ENCODE assay signal across 8 cellular contexts in the genomic region with DNA sequence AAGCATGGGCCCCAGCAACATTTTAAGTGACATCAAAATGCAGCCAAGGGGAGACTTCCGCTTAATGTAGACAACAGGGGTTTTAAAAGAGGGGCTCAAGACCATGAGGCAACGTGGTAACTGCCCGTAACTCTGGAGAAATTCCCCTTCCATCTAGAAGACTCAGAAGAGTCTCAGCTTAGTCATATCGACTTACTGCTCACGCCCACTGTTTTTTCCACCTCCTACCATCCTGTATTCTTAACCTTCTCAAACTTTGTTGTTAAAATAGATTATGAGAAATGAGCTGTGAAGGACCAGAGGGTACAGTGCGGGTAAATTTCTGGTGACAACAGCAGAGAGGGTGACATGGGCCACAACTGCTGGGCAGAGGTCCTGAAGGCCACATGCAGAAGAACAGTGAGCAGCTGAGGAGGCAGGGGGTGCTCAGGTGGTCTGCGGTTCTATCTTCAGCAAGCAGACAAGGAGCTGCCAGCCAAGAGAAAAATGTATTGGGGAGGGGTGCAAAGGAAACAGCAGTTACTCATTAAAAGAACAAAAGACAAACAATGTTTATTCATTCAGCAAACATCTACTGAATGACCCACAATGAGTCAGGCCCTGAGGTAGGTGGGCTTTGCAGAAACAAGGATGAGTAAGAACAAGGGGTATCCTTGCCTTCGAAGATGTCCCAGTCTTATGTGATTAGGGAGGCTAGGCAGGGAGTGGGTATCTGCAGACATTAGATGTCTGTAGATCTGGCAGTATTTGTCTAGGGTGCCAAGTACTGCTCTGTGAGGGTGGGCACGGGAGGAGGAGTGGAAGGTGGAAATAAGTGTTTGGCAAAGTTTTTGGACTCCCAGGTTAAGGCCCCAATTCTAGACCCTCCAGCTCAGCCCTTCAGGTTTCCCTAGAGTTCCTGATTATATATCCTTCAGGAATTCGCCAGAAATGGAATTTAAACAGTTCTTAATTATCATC.
DNase-seq lines count a peak whose midpoint lies in the region; ATAC-seq and TF ChIP-seq lines count a peak whose summit lies in the region.

No MANE protein-coding gene starts in this region.

- H3K27ac ChIP-seq in CD4-positive, alpha-beta T cell (ENCODE audit: low read depth, low read length) = no peak overlapping the region

- peak overlapping the region; percentile 63 for H3K27ac Mint-ChIP-seq in CD4-positive, alpha-beta T cell
- H3K27ac Mint-ChIP-seq in stimulated activated effector memory CD8-positive, alpha-beta T cell treated with anti-CD3 and anti-CD28 coated beads, Interleukin-12 subunit alpha, Interleukin-12 subunit beta, amount 100 ng/mL, for 72 hours = peak overlapping the region; percentile 97

- no peak for ATAC-seq in CD4-positive, alpha-beta T cell (ENCODE audit: poor library complexity)
- peak; percentile 87 for ATAC-seq in HG03521 (IDR thresholded peaks at IDR 0.05; ENCODE audit: unreplicated experiment)
- peak; percentile 94 for ATAC-seq in stimulated activated effector memory CD8-positive, alpha-beta T cell treated with anti-CD3 and anti-CD28 coated beads, Interleukin-12 subunit alpha, Interleukin-12 subunit beta, amount 100 ng/mL, for 72 hours

- no peaks in the 10 kb centered on the region for H3K9me3 Mint-ChIP-seq in CD4-positive, alpha-beta T cell
- no peaks in the 10 kb centered on the region for H3K9me3 Mint-ChIP-seq in stimulated activated effector memory CD8-positive, alpha-beta T cell treated with anti-CD3 and anti-CD28 coated beads, Interleukin-12 subunit alpha, Interleukin-12 subunit beta, amount 100 ng/mL, for 72 hours

- TF ChIP-seq CTCF in CD4-positive, alpha-beta T cell (IDR thresholded peaks at IDR 0.05) = no peak
- TF ChIP-seq CTCF in GM20000 (IDR thresholded peaks at IDR 0.05; ENCODE audit: extremely low read depth, missing control alignments) = no peak

- POLR2A ChIA-PET in CD4-positive, alpha-beta T cell (lab: Charles Lee) = interaction anchor here (0.5 kb wide), 2 partner anchors 427 to 446 kb away, joined by 4 to 5 read pairs; no protein-coding TSS in a partner anchor

- no peaks in the 10 kb centered on the region for H3K9me3 ChIP-seq in CD4-positive, alpha-beta T cell (ENCODE audit: control insufficient read depth, low read length)
- no peaks in the 10 kb centered on the region for H3K9me3 ChIP-seq in adipocyte (ENCODE audit: control insufficient read depth, low read length)

- no peaks in the 10 kb centered on the region for H3K27me3 ChIP-seq in CD4-positive, alpha-beta T cell (ENCODE audit: control insufficient read depth, insufficient read depth, low read length)
- no peaks in the 10 kb centered on the region for H3K27me3 ChIP-seq in adipocyte (replicated peaks; ENCODE audit: control insufficient read depth, insufficient read depth, low read length)

- DNase-seq in CD4-positive, alpha-beta T cell = no peak
- DNase-seq in GM20000 (ENCODE audit: low spot score) = peak; percentile 74
- DNase-seq in adipocyte (ENCODE audit: low read depth) = peak; percentile 48
- peak; percentile 22 to 86 for DNase-seq in stimulated activated effector memory CD8-positive, alpha-beta T cell treated with anti-CD3 and anti-CD28 coated beads, Interleukin-12 subunit alpha, Interleukin-12 subunit beta, amount 100 ng/mL, for 72 hours (ENCODE audit: low spot score in 2 of 2)
- DNase-seq in GDM1 (lab: John Stamatoyannopoulos, UW) = no peak
- no peak for DNase-seq in NCI-H1048 (lab: John Stamatoyannopoulos, UW)
- no peak for DNase-seq in cardiac septum (ENCODE audit: low spot score)

- peaks cover 47% of the 10 kb centered on the region for H3K4me1 Mint-ChIP-seq in CD4-positive, alpha-beta T cell (ENCODE audit: low read depth)
- H3K4me1 Mint-ChIP-seq in stimulated activated effector memory CD8-positive, alpha-beta T cell treated with anti-CD3 and anti-CD28 coated beads, Interleukin-12 subunit alpha, Interleukin-12 subunit beta, amount 100 ng/mL, for 72 hours = peaks cover 82% of the 10 kb centered on the region

- peaks cover 18% of the 10 kb centered on the region for H3K36me3 Mint-ChIP-seq in CD4-positive, alpha-beta T cell (ENCODE audit: low read depth)
- H3K36me3 Mint-ChIP-seq in stimulated activated effector memory CD8-positive, alpha-beta T cell treated with anti-CD3 and anti-CD28 coated beads, Interleukin-12 subunit alpha, Interleukin-12 subunit beta, amount 100 ng/mL, for 72 hours = peaks cover 6% of the 10 kb centered on the region

- no peak overlapping the region for H3K9ac ChIP-seq in adipocyte (ENCODE audit: low read length)

- no peaks in the 10 kb centered on the region for H3K36me3 ChIP-seq in adipocyte (ENCODE audit: control insufficient read depth, insufficient read depth, low read length, severe bottlenecking)

- CTCF ChIA-PET in CD4-positive, alpha-beta T cell (lab: Charles Lee) = no interaction called here

- H3K4me1 ChIP-seq in adipocyte (ENCODE audit: control insufficient read depth, insufficient read depth, low read length) = no peaks in the 10 kb centered on the region

- H3K27me3 Mint-ChIP-seq in CD4-positive, alpha-beta T cell = no peaks in the 10 kb centered on the region

- no peak overlapping the region for H3K4me3 Mint-ChIP-seq in CD4-positive, alpha-beta T cell
- H3K4me3 Mint-ChIP-seq in stimulated activated effector memory CD8-positive, alpha-beta T cell treated with anti-CD3 and anti-CD28 coated beads, Interleukin-12 subunit alpha, Interleukin-12 subunit beta, amount 100 ng/mL, for 72 hours = peak overlapping the region; percentile 68

- no peak overlapping the region for H3K4me3 ChIP-seq in adipocyte (ENCODE audit: low read length)

- intact Hi-C loops in CD4-positive, alpha-beta T cell (cut with DNase I, micrococcal nuclease) = no loop called here
- intact Hi-C loops in cardiac septum (cut with DNase I) = no loop called here

Comparison
In these comparisons a context has a peak if more than half of its experiments do, and no peak if none do; other contexts are left out.
1. DNase-seq: peak in GM20000 (single experiment), adipocyte (single experiment) and stimulated activated effector memory CD8-positive, alpha-beta T cell treated with anti-CD3 and anti-CD28 coated beads, Interleukin-12 subunit alpha, Interleukin-12 subunit beta, amount 100 ng/mL, for 72 hours (2 of 2); none in CD4-positive, alpha-beta T cell (0 of 10), GDM1 (single experiment), NCI-H1048 (single experiment) and cardiac septum (single experiment).